Comparison of ENCODE assay signal across 1 cellular context in the genomic region with DNA sequence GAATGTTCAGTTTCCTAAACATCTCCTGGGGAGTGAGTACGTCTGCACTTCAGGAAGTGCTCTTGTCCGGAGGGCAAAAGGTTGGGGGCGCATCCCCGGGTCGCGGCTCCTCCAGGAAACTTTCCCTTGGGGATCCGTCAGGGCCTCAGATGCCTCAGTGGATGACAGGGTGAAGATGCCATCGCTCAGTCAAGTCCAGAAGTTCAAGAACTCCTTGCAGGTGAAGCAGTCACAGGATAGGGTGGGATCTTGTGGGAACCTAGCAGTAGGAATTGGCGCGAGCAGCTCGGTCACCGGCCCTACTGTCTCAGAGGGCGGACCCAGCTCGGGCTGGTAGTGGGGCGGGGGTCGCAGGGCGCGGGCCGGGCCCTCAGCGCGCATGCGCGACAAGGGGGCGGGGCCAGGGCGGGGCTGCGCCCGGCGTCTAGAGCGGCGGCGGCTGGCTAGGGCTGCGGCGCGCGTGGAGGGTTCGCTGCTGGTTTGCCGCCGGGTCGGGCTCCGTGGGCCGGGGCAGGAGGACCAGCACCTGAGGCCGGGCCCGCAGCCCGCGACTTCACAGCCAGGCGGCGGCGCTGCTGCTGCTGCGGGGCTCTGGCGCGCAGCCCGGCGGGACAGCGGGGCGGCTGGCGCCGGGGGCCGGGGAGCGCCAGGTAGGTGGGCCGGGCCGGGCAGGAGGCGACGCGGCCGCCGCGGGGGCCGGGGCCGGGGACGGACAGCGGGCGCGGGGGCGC.
A peak's percentile ranks its signal among the peaks of the same experiment; 100 is the strongest.
TF ChIP-seq lines count a peak whose summit lies in the region.

A gene (plus strand): TSS at position 423 of the 731 bp plus-strand sequence. CDS start 75,191 bp downstream, outside the sequence.

TF ChIP-seq in HepG2, 621 proteins besides CTCF, POLR2A, EP300 and RAD21 (continued from another document):
- TF ChIP-seq TCF7L2 (IDR thresholded peaks at IDR 0.05; ENCODE audit: low read depth, low read length) (no peak), HOXA3 (CRISPR knock-in tag; IDR thresholded peaks at IDR 0.05) (peak; percentile 40; the same call in 1 of the 2 replicates), KAT7 (CRISPR knock-in tag; IDR thresholded peaks at IDR 0.05; ENCODE audit: borderline replicate concordance) (no peak), TAF1 (CRISPR knock-in tag; IDR thresholded peaks at IDR 0.05) (peak; percentile 50; the same call in 1 of the 2 replicates), KAT2B (IDR thresholded peaks at IDR 0.05; ENCODE audit: borderline replicate concordance, low read depth, low read length) (no peak), ZNF224 (CRISPR knock-in tag; IDR thresholded peaks at IDR 0.05) (0 out of 2 replicates have a peak, but pooled peaks have one; percentile 38), ZNF614 (CRISPR knock-in tag; IDR thresholded peaks at IDR 0.05; ENCODE audit: borderline replicate concordance) (peak; percentile 61; the same call in 1 of the 2 replicates), CENPT (CRISPR knock-in tag; IDR thresholded peaks at IDR 0.05; ENCODE audit: low read depth) (peak; percentile 61; the same call in 1 of the 2 replicates), POLR2G (IDR thresholded peaks at IDR 0.05; ENCODE audit: low read depth, low read length) (peak; percentile 68), ZNF337 (CRISPR knock-in tag; IDR thresholded peaks at IDR 0.05; ENCODE audit: borderline replicate concordance, low read depth) (no peak), XRCC5 (optimal IDR thresholded peaks at IDR 0.05; ENCODE audit: low read length) (peak; percentile 87), KLF11 (CRISPR knock-in tag; IDR thresholded peaks at IDR 0.05) (0 out of 2 replicates have a peak, but pooled peaks have one; percentile 40), RARG (CRISPR knock-in tag; IDR thresholded peaks at IDR 0.05; ENCODE audit: low read depth) (no peak), ZNF747 (CRISPR knock-in tag; IDR thresholded peaks at IDR 0.05; ENCODE audit: borderline replicate concordance) (0 out of 2 replicates have a peak, but pooled peaks have one; percentile 36), MAFK (conservative IDR thresholded peaks at IDR 0.05 in 1 of 2, IDR thresholded peaks at IDR 0.05 in 1 of 2; ENCODE audit: low read length in 2 of 2) (no peak), PITX1 (CRISPR knock-in tag; IDR thresholded peaks at IDR 0.05) (no peak), AKAP8 (CRISPR knock-in tag; IDR thresholded peaks at IDR 0.05) (0 out of 2 replicates have a peak, but pooled peaks have one; percentile 33), YEATS4 (CRISPR knock-in tag; IDR thresholded peaks at IDR 0.05; ENCODE audit: borderline replicate concordance) (peak; percentile 47; the same call in 1 of the 2 replicates), EED (CRISPR knock-in tag; IDR thresholded peaks at IDR 0.05) (no peak), NFKBIZ (CRISPR knock-in tag; IDR thresholded peaks at IDR 0.05) (no peak), RBM39 (IDR thresholded peaks at IDR 0.05; ENCODE audit: low read depth, low read length, poor library complexity, severe bottlenecking) (no peak), ZNF235 (CRISPR knock-in tag; IDR thresholded peaks at IDR 0.05; ENCODE audit: borderline replicate concordance) (peak; percentile 94; the same call in 1 of the 2 replicates), ARHGAP35 (CRISPR knock-in tag; IDR thresholded peaks at IDR 0.05; ENCODE audit: borderline replicate concordance) (peak; percentile 78; the same call in 1 of the 2 replicates), ZEB1 (IDR thresholded peaks at IDR 0.05; ENCODE audit: insufficient replicate concordance, low read depth) (no peak), GABPA (IDR thresholded peaks at IDR 0.05; ENCODE audit: low read depth, low read length) (0 out of 2 replicates have a peak, but pooled peaks have one; percentile 15), GABPA (CRISPR knock-in tag; IDR thresholded peaks at IDR 0.05; ENCODE audit: low read depth) (peak; percentile 33; the same call in 1 of the 2 replicates)
- TF ChIP-seq, protein P1, sequence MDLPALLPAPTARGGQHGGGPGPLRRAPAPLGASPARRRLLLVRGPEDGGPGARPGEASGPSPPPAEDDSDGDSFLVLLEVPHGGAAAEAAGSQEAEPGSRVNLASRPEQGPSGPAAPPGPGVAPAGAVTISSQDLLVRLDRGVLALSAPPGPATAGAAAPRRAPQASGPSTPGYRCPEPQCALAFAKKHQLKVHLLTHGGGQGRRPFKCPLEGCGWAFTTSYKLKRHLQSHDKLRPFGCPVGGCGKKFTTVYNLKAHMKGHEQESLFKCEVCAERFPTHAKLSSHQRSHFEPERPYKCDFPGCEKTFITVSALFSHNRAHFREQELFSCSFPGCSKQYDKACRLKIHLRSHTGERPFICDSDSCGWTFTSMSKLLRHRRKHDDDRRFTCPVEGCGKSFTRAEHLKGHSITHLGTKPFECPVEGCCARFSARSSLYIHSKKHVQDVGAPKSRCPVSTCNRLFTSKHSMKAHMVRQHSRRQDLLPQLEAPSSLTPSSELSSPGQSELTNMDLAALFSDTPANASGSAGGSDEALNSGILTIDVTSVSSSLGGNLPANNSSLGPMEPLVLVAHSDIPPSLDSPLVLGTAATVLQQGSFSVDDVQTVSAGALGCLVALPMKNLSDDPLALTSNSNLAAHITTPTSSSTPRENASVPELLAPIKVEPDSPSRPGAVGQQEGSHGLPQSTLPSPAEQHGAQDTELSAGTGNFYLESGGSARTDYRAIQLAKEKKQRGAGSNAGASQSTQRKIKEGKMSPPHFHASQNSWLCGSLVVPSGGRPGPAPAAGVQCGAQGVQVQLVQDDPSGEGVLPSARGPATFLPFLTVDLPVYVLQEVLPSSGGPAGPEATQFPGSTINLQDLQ (CRISPR knock-in tag; IDR thresholded peaks at IDR 0.05): 0 out of 2 replicates have a peak, but pooled peaks have one; percentile 15
